ENCODE assay signal across 13 cellular contexts in the genomic region with DNA sequence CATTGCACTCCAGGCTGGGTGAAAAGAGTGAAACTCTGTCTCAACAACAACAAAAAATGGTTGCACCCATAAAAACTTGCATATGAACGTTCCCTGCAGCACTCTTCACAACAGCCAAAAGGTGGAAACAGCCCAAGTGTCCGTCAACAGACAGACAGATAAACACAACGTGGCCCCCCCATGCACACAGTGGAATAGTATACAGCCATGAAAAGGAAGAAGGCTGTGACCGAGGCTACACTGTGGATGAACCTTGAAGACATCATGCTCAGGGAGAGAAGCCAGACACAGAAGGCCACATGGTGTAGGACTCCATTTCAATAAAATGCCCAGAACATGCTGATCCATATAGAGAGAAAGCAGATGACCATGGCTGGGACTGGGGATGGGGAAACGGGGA. TPM values are rescaled to one million over a fixed set of nuclear protein-coding genes. Genes with fewer than 3 reads are reported as not detected.
DNase-seq lines count a peak whose midpoint lies in the region; ATAC-seq and TF ChIP-seq lines count a peak whose summit lies in the region.
"Had no signal": no experiment of that assay in that cellular context is flagged by ENCODE, and none has a peak within 500 bp of the region (broad histone marks: within the 10 kb centered on the region; RNA-seq: fewer than 3 reads in every experiment).

No MANE protein-coding gene starts in this region.

- no peak for TF ChIP-seq CTCF in lower lobe of right lung (IDR thresholded peaks at IDR 0.05)
- no peak for TF ChIP-seq CTCF in type B pancreatic cell (conservative IDR thresholded peaks at IDR 0.05)
- TF ChIP-seq CTCF in natural killer cell (IDR thresholded peaks at IDR 0.05): no peak
- no peak for TF ChIP-seq CTCF in foreskin fibroblast (IDR thresholded peaks at IDR 0.05; ENCODE audit: low read depth, low read length)

- no peaks in the 10 kb centered on the region for H3K36me3 ChIP-seq in lower lobe of right lung

- H3K4me1 ChIP-seq in lower lobe of right lung: peaks cover 10% of the 10 kb centered on the region

- no peak overlapping the region for H3K4me3 ChIP-seq in lower lobe of right lung
- H3K4me3 ChIP-seq in foreskin fibroblast (ENCODE audit: low read depth in 1 of 2, low read length in 2 of 2): no peak overlapping the region

- peaks cover 6% of the 10 kb centered on the region for H3K36me3 Mint-ChIP-seq in activated naive CD8-positive, alpha-beta T cell
- peaks cover 28% of the 10 kb centered on the region for H3K36me3 Mint-ChIP-seq in activated naive CD8-positive, alpha-beta T cell treated with anti-CD3 and anti-CD28 coated beads for 36 hours
- H3K36me3 Mint-ChIP-seq in type B pancreatic cell: no peaks in the 10 kb centered on the region
- peaks cover under 1% of the 10 kb centered on the region for H3K36me3 Mint-ChIP-seq in natural killer cell

- no peaks in the 10 kb centered on the region for H3K27me3 Mint-ChIP-seq in activated naive CD8-positive, alpha-beta T cell
- H3K27me3 Mint-ChIP-seq in activated naive CD8-positive, alpha-beta T cell treated with anti-CD3 and anti-CD28 coated beads for 36 hours: no peaks in the 10 kb centered on the region
- H3K27me3 Mint-ChIP-seq in type B pancreatic cell: peaks cover 5% of the 10 kb centered on the region
- H3K27me3 Mint-ChIP-seq in natural killer cell (ENCODE audit: low read depth in 2 of 2): no peaks in the 10 kb centered on the region

- peak overlapping the region; percentile 46 for H3K27ac Mint-ChIP-seq in activated naive CD8-positive, alpha-beta T cell
- H3K27ac Mint-ChIP-seq in activated naive CD8-positive, alpha-beta T cell treated with anti-CD3 and anti-CD28 coated beads for 36 hours: no peak overlapping the region
- H3K27ac Mint-ChIP-seq in type B pancreatic cell (no peak overlapping the region), natural killer cell (no peak overlapping the region)
- H3K27ac Mint-ChIP-seq: activated T-helper 1 cell treated with anti-CD3 and anti-CD28 coated beads, Interleukin-12 subunit alpha, Interleukin-12 subunit beta, Interleukin-2, Interleukin-4 antibody, amounts not matched to agents 30 ng/mL and 10 ng/mL and 1 ng/mL, durations not matched to agents 14 hours and 24 hours and 36 hours had no signal

- no peak for DNase-seq in activated naive CD8-positive, alpha-beta T cell treated with anti-CD3 and anti-CD28 coated beads for 36 hours
- DNase-seq in activated CD8-positive, alpha-beta memory T cell treated with anti-CD3 and anti-CD28 coated beads, Interleukin-2, amount 50 U/mL, for 48 hours: peak; percentile 25
- DNase-seq in lower lobe of right lung: no peak
- DNase-seq in type B pancreatic cell (ENCODE audit: extremely low spot score, unreplicated experiment): peak; percentile 20
- DNase-seq in COLO668 (lab: John Stamatoyannopoulos, UW; ENCODE audit: unreplicated experiment): no peak
- no peak for DNase-seq in natural killer cell
- no peak for DNase-seq in foreskin fibroblast
- DNase-seq: NCI-H1105 treated with DMSO at 0.1 percent for 48 hours; stimulated activated CD4-positive, alpha-beta T cell treated with anti-CD3 and anti-CD28 coated beads, Interleukin-12 subunit alpha, Interleukin-12 subunit beta, amount 100 ng/mL, for 4 hours; substantia nigra had no signal

- no peak overlapping the region for H3K4me3 Mint-ChIP-seq in activated naive CD8-positive, alpha-beta T cell
- no peak overlapping the region for H3K4me3 Mint-ChIP-seq in activated naive CD8-positive, alpha-beta T cell treated with anti-CD3 and anti-CD28 coated beads for 36 hours
- H3K4me3 Mint-ChIP-seq in type B pancreatic cell (no peak overlapping the region), natural killer cell (no peak overlapping the region)
- H3K4me3 Mint-ChIP-seq: activated T-helper 1 cell treated with anti-CD3 and anti-CD28 coated beads, Interleukin-12 subunit alpha, Interleukin-12 subunit beta, Interleukin-2, Interleukin-4 antibody, amounts not matched to agents 30 ng/mL and 10 ng/mL and 1 ng/mL, durations not matched to agents 14 hours and 24 hours and 36 hours had no signal

- no peak for ATAC-seq in lower lobe of right lung
- ATAC-seq in natural killer cell: no peak

- no peaks in the 10 kb centered on the region for H3K9me3 Mint-ChIP-seq in activated naive CD8-positive, alpha-beta T cell (ENCODE audit: low read depth)
- peaks cover 3% of the 10 kb centered on the region for H3K9me3 Mint-ChIP-seq in activated naive CD8-positive, alpha-beta T cell treated with anti-CD3 and anti-CD28 coated beads for 36 hours
- H3K9me3 Mint-ChIP-seq in type B pancreatic cell (no peaks in the 10 kb centered on the region), natural killer cell (no peaks in the 10 kb centered on the region)

- H3K9me3 ChIP-seq in lower lobe of right lung: no peaks in the 10 kb centered on the region

- intact Hi-C loops in lower lobe of right lung (cut with DNase I): no loop called here
- intact Hi-C loops in natural killer cell (cut with micrococcal nuclease): no loop called here

- H3K27me3 ChIP-seq in lower lobe of right lung (ENCODE audit: low read depth): no peaks in the 10 kb centered on the region

- H3K27ac ChIP-seq in lower lobe of right lung: peak overlapping the region; percentile 78

- H3K4me1 Mint-ChIP-seq in activated naive CD8-positive, alpha-beta T cell (ENCODE audit: low read depth): peaks cover 30% of the 10 kb centered on the region
- H3K4me1 Mint-ChIP-seq in activated naive CD8-positive, alpha-beta T cell treated with anti-CD3 and anti-CD28 coated beads for 36 hours: peaks cover 24% of the 10 kb centered on the region
- H3K4me1 Mint-ChIP-seq in type B pancreatic cell (ENCODE audit: unreplicated experiment) (peaks cover 8% of the 10 kb centered on the region), natural killer cell (peaks cover 40 to 52% of the 10 kb centered on the region in 2 donors)

RNA-seq across cellular contexts. Expression of a gene that starts 33.5 kb away (rescaled TPM):
- 10 to 100 TPM; 29.4 to 30.5 TPM for total RNA-seq in activated naive CD8-positive, alpha-beta T cell treated with anti-CD3 and anti-CD28 coated beads for 36 hours
- total RNA-seq in lower lobe of right lung (19.1 TPM), type B pancreatic cell (ENCODE audit: low replicate concordance) (20.2 and 31.5 TPM in 2 replicates), natural killer cell (10 to 100 TPM; 58.5 to 80.3 (median 66.1) TPM)

RNA-seq across cellular contexts. Expression of a gene that starts 50.8 kb away (rescaled TPM):
- 10 to 100 TPM; 12.5 to 13.3 TPM for total RNA-seq in activated naive CD8-positive, alpha-beta T cell treated with anti-CD3 and anti-CD28 coated beads for 36 hours
- 3.0 TPM for total RNA-seq in lower lobe of right lung
- total RNA-seq in type B pancreatic cell (ENCODE audit: low replicate concordance): not detected in 2 replicates
- 100 to 1,000 TPM in 2 of 3 donors, 10 to 100 TPM in 1; 73.7 to 114 (median 107) TPM for total RNA-seq in natural killer cell
- total RNA-seq: SK-MEL-5 had no signal

Comparison
In these comparisons a context has a peak if more than half of its experiments do, and no peak if none do; other contexts are left out.
1. DNase-seq: peak in activated CD8-positive, alpha-beta memory T cell treated with anti-CD3 and anti-CD28 coated beads, Interleukin-2, amount 50 U/mL, for 48 hours (single experiment) and type B pancreatic cell (single experiment); none in activated naive CD8-positive, alpha-beta T cell treated with anti-CD3 and anti-CD28 coated beads for 36 hours (single experiment), lower lobe of right lung (single experiment), COLO668 (single experiment), natural killer cell (single experiment) and foreskin fibroblast (0 of 2).
2. RNA of a gene that starts 50.8 kb away (total RNA-seq): 73.7 to 114 TPM in natural killer cell; 12.5 to 13.3 TPM in activated naive CD8-positive, alpha-beta T cell treated with anti-CD3 and anti-CD28 coated beads for 36 hours, 3.0 TPM in lower lobe of right lung (single experiment) and not detected in type B pancreatic cell; every median in the first group is over 4 times any median in the second.